19 cellular contexts compared by ENCODE assay signal in the genomic region with DNA sequence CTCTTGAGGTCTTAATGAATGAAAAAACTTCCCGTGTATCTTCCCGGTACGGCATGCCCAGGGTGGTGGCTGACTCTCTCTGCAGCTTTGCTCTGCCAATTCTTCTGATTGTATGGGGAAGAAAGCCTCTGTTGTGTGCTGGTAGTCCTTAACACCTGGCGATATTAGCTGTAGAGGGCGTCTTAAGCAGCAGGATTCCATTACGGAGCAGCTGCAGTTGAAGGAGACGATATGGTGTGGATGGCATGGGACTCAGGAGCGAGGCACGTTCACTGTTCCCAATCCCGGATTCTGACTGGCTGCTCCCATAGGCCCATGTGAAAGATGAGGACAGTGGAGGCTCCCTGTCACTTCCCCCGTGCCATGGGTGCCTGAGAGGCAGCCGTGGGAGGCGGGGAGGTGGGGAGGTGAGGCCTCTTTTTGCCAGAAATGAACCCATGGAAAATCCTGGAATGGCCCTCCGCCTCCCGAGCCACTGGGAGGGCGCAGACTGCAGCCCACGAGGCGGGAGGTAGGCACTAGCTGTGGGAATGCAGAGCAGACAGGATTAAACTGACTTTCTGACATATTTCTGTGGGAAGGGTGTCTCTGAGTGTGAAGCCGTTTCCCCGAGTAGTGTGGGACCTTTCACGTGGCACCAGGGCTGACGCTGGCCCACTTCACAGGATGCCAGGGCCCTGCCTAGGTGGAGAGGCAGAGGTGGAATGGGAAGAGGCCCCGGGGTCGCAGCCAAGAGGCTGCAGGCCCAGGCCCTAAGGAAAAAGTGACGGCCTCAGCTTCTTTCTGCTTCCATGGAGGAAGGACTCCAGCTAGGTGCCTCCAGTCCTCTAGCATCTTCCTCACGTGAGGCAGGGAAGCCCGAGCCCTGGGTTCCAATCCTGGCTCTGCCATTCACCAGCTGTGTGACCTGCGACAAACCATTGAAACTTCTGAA.
"Had no signal": no experiment of that assay in that cellular context is flagged by ENCODE, and none has a peak within 500 bp of the region (broad histone marks: within the 10 kb centered on the region; RNA-seq: fewer than 3 reads in every experiment).

No MANE protein-coding gene starts in this region.

- ATAC-seq: activated CD8-positive, alpha-beta memory T cell treated with anti-CD3 and anti-CD28 coated beads, Interleukin-2, amount 10 ng/mL, durations not matched to agents 7 days and 5 days; activated naive CD4-positive, alpha-beta T cell treated with anti-CD3 and anti-CD28 coated beads, Interleukin-2, amount 50 U/mL, for 72 hours; heart left ventricle; left cardiac atrium; lower lobe of right lung; sciatic nerve had no signal

- H3K27ac ChIP-seq: colonic mucosa, epithelial cell of prostate, heart left ventricle, lower lobe of right lung, ovary, spleen, thoracic aorta had no signal

- H3K4me1 Mint-ChIP-seq: activated CD8-positive, alpha-beta memory T cell treated with anti-CD3 and anti-CD28 coated beads, Interleukin-2, amount 10 ng/mL, durations not matched to agents 7 days and 5 days; neural crest cell had no signal

- H3K4me3 ChIP-seq: colonic mucosa, heart left ventricle, lower lobe of right lung, ovary, spleen, thoracic aorta had no signal

- DNase-seq: activated CD4-positive, alpha-beta T cell treated with anti-CD3 and anti-CD28 coated beads for 1 hour; activated CD4-positive, alpha-beta T cell treated with anti-CD3 and anti-CD28 coated beads, Interleukin-2, amount 50 U/mL, for 48 hours; activated CD8-positive, alpha-beta memory T cell treated with anti-CD3 and anti-CD28 coated beads, Interleukin-2, amount 10 ng/mL, durations not matched to agents 7 days and 5 days; activated gamma-delta T cell; activated T-cell treated with anti-CD3 and anti-CD28 coated beads, Interleukin-2, amount 50 U/mL, for 24 hours; amniotic stem cell; colonic mucosa; effector memory CD4-positive, alpha-beta T cell; heart left ventricle; left cardiac atrium; lower lobe of right lung; midbrain; ovary; spleen had no signal

- H3K9me3 ChIP-seq: colonic mucosa, lower lobe of right lung, ovary, thoracic aorta had no signal

- H3K36me3 Mint-ChIP-seq: activated CD8-positive, alpha-beta memory T cell treated with anti-CD3 and anti-CD28 coated beads, Interleukin-2, amount 10 ng/mL, durations not matched to agents 7 days and 5 days had no signal

- H3K27ac Mint-ChIP-seq: activated CD8-positive, alpha-beta memory T cell treated with anti-CD3 and anti-CD28 coated beads, Interleukin-2, amount 10 ng/mL, durations not matched to agents 7 days and 5 days; activated naive CD4-positive, alpha-beta T cell treated with anti-CD3 and anti-CD28 coated beads, Interleukin-2, amount 50 U/mL, for 72 hours; activated T-cell treated with anti-CD3 and anti-CD28 coated beads, Interleukin-2, amount 50 U/mL, for 24 hours had no signal

- H3K4me3 Mint-ChIP-seq: activated CD8-positive, alpha-beta memory T cell treated with anti-CD3 and anti-CD28 coated beads, Interleukin-2, amount 10 ng/mL, durations not matched to agents 7 days and 5 days; activated T-cell treated with anti-CD3 and anti-CD28 coated beads, Interleukin-2, amount 50 U/mL, for 24 hours; neural crest cell had no signal

- H3K4me1 ChIP-seq: colonic mucosa, lower lobe of right lung, spleen had no signal

- H3K27me3 ChIP-seq: colonic mucosa, heart left ventricle, ovary had no signal

- H3K36me3 ChIP-seq: colonic mucosa, heart left ventricle, lower lobe of right lung, ovary, spleen, thoracic aorta had no signal
